Comparison of ENCODE assay signal across 9 cellular contexts in genomic region chr7:85186083-85186520, GRCh38. TPM values are rescaled to one million over a fixed set of nuclear protein-coding genes. Genes with fewer than 3 reads are reported as not detected.
A peak's percentile ranks its signal among the peaks of the same experiment; 100 is the strongest.
DNase-seq lines count a peak whose midpoint lies in the region; ATAC-seq and TF ChIP-seq lines count a peak whose summit lies in the region.
"Had no signal": no experiment of that assay in that cellular context is flagged by ENCODE, and none has a peak within 500 bp of the region (broad histone marks: within the 10 kb centered on the region; RNA-seq: fewer than 3 reads in every experiment).

No MANE protein-coding gene starts in this region.

- H3K4me1 Mint-ChIP-seq in HFFc6 (ENCODE audit: low read depth) (peaks cover 41% of the 10 kb centered on the region), mesothelial cell of epicardium (peaks cover 66% of the 10 kb centered on the region)
- no peaks in the 10 kb centered on the region for H3K4me1 Mint-ChIP-seq in CD8-positive, alpha-beta memory T cell

- no peak overlapping the region for H3K4me2 ChIP-seq in OCI-LY7 (ENCODE audit: low read length)

- BruUV-seq in OCI-LY7 (replicated peaks; lab: Mats Ljungman, UMichigan) = no TSS peak

- no peaks in the 10 kb centered on the region for H3K9me2 ChIP-seq in OCI-LY7 (ENCODE audit: insufficient read depth, low read length)

- H3K4me3 ChIP-seq in endocrine pancreas (ENCODE audit: control insufficient read depth, insufficient read depth, low read length) (peak overlapping the region; percentile 35), OCI-LY7 (ENCODE audit: low read depth, low read length, poor library complexity, severe bottlenecking) (no peak overlapping the region)
- H3K4me3 ChIP-seq in CD8-positive, alpha-beta memory T cell (ENCODE audit: low read length) = no peak overlapping the region

- H3K36me3 ChIP-seq in endocrine pancreas (ENCODE audit: control insufficient read depth, insufficient read depth, low read length) (no peaks in the 10 kb centered on the region), OCI-LY7 (ENCODE audit: insufficient read depth, low read length) (no peaks in the 10 kb centered on the region)
- H3K36me3 ChIP-seq in CD8-positive, alpha-beta memory T cell (ENCODE audit: insufficient read depth, low read length) = no peaks in the 10 kb centered on the region

- no peaks in the 10 kb centered on the region for H3K9me3 Mint-ChIP-seq in HFFc6
- H3K9me3 Mint-ChIP-seq in mesothelial cell of epicardium = no peaks in the 10 kb centered on the region
- H3K9me3 Mint-ChIP-seq in CD8-positive, alpha-beta memory T cell = peaks cover 1 to 15% (median 9%) of the 10 kb centered on the region in 5 donors

- TF ChIP-seq CTCF in HFFc6 (IDR thresholded peaks at IDR 0.05) (no peak), mesothelial cell of epicardium (IDR thresholded peaks at IDR 0.05; ENCODE audit: unreplicated experiment) (no peak), OCI-LY7 (conservative IDR thresholded peaks at IDR 0.05; ENCODE audit: low read length) (no peak), GM20000 (IDR thresholded peaks at IDR 0.05; ENCODE audit: extremely low read depth, missing control alignments) (no peak)

- no peaks in the 10 kb centered on the region for H3K79me2 ChIP-seq in OCI-LY7 (ENCODE audit: insufficient read depth, low read depth, low read length)

- CTCF ChIA-PET in OCI-LY7 (lab: Charles Lee; ENCODE audit: unreplicated experiment) = no interaction called here
- CTCF ChIA-PET in CD8-positive, alpha-beta memory T cell (lab: Charles Lee) = no interaction called here

- no peak overlapping the region for H3K27ac ChIP-seq in OCI-LY7 (ENCODE audit: low read depth, low read length, poor library complexity, severe bottlenecking)
- H3K27ac ChIP-seq in CD8-positive, alpha-beta memory T cell (ENCODE audit: low read depth, low read length) = no peak overlapping the region

- POLR2A ChIA-PET in OCI-LY7 (lab: Charles Lee) = no interaction called here
- POLR2A ChIA-PET in CD8-positive, alpha-beta memory T cell (lab: Charles Lee) = no interaction called here

- no peak overlapping the region for H3K9ac ChIP-seq in endocrine pancreas (ENCODE audit: control insufficient read depth, insufficient read depth, low read length)

- H3K9me3 ChIP-seq in endocrine pancreas (ENCODE audit: control insufficient read depth, low read length) = no peaks in the 10 kb centered on the region
- no peaks in the 10 kb centered on the region for H3K9me3 ChIP-seq in OCI-LY7 (ENCODE audit: low read length)
- H3K9me3 ChIP-seq in CD8-positive, alpha-beta memory T cell (ENCODE audit: low read length) = no peaks in the 10 kb centered on the region

- H2AFZ ChIP-seq in OCI-LY7 (ENCODE audit: low read length) = no peak overlapping the region

- DNase-seq in HFFc6 (peak; percentile 58), NCI-H69 (lab: John Stamatoyannopoulos, UW) (peak; percentile 68), mesothelial cell of epicardium (ENCODE audit: low spot score in 2 of 2, unreplicated experiment in 2 of 2) (peak; percentile 23 to 62), OCI-LY7 (ENCODE audit: low spot score) (no peak), GM20000 (ENCODE audit: low spot score) (no peak)
- no peak for DNase-seq in CD8-positive, alpha-beta memory T cell

- no peaks in the 10 kb centered on the region for H4K20me1 ChIP-seq in OCI-LY7 (ENCODE audit: insufficient read depth, low read length)

- H3K27me3 Mint-ChIP-seq in HFFc6 (ENCODE audit: insufficient read depth) (peaks cover 5% of the 10 kb centered on the region), mesothelial cell of epicardium (ENCODE audit: low read depth) (no peaks in the 10 kb centered on the region)
- H3K27me3 Mint-ChIP-seq in CD8-positive, alpha-beta memory T cell = peaks cover 0 to 4% of the 10 kb centered on the region in 2 donors

- H3K36me3 Mint-ChIP-seq in HFFc6 (ENCODE audit: low read depth) (peaks cover 4% of the 10 kb centered on the region; the same call in 1 of the 2 replicates), mesothelial cell of epicardium (no peaks in the 10 kb centered on the region)
- peaks cover 0 to 1% (median 0%) of the 10 kb centered on the region in 3 donors for H3K36me3 Mint-ChIP-seq in CD8-positive, alpha-beta memory T cell

- peak; percentile 38 for ATAC-seq in GM18502 (IDR thresholded peaks at IDR 0.05; ENCODE audit: poor library complexity, unreplicated experiment)

- H3K4me3 Mint-ChIP-seq in HFFc6 = peak overlapping the region; percentile 96
- peak overlapping the region; percentile 81 for H3K4me3 Mint-ChIP-seq in mesothelial cell of epicardium
- H3K4me3 Mint-ChIP-seq in CD8-positive, alpha-beta memory T cell = no peak overlapping the region

- intact Hi-C loops in OCI-LY7 (cut with micrococcal nuclease; ENCODE audit: unreplicated experiment) = no loop called here

- H3K4me1 ChIP-seq in endocrine pancreas (ENCODE audit: control insufficient read depth, insufficient read depth, low read length) (no peaks in the 10 kb centered on the region), OCI-LY7 (ENCODE audit: insufficient read depth, low read length, poor library complexity, severe bottlenecking) (no peaks in the 10 kb centered on the region)
- no peaks in the 10 kb centered on the region for H3K4me1 ChIP-seq in CD8-positive, alpha-beta memory T cell (ENCODE audit: insufficient read depth, low read length)

- H3K27ac Mint-ChIP-seq in HFFc6 = peak overlapping the region; percentile 90
- peak overlapping the region; percentile 95 for H3K27ac Mint-ChIP-seq in mesothelial cell of epicardium
- no peak overlapping the region for H3K27ac Mint-ChIP-seq in CD8-positive, alpha-beta memory T cell

- H3K27me3 ChIP-seq in endocrine pancreas (ENCODE audit: control insufficient read depth, insufficient read depth, low read length) = peaks cover 7% of the 10 kb centered on the region
- no peaks in the 10 kb centered on the region for H3K27me3 ChIP-seq in CD8-positive, alpha-beta memory T cell (ENCODE audit: insufficient read depth, low read length, poor library complexity, severe bottlenecking)

RNA-seq across cellular contexts. Expression of gene SEMA3D, which starts 0.8 kb away (rescaled TPM):
- 10 to 100 TPM; 16.5 to 23.7 (median 22.4) TPM for total RNA-seq in HFFc6 (2021; fragmentation: NEBNext Ultra II Directional; extraction: Animal tissue kit (Norgen Biotek cat#: 25700))
- total RNA-seq in mesothelial cell of epicardium (264 to 278 TPM (median 272 TPM) in 3 replicates), OCI-LY7 (2022) (not detected in 2 replicates)
- total RNA-seq in OCI-LY7 (2014; rRNA removed; shearing (Covaris generic)) = 0.15 TPM in 1 of 2 replicates, not detected in the other
- not detected for total RNA-seq in CD8-positive, alpha-beta memory T cell
- polyA plus RNA-seq in CD8-positive, alpha-beta memory T cell = not detected
- total RNA-seq: activated CD8-positive, alpha-beta memory T cell treated with anti-CD3 and anti-CD28 coated beads for 36 hours had no signal

Comparison
In these comparisons a context has a peak if more than half of its experiments do, and no peak if none do; other contexts are left out.
1. DNase-seq: peak in HFFc6 (single experiment), NCI-H69 (single experiment) and mesothelial cell of epicardium (2 of 2); none in OCI-LY7 (single experiment), GM20000 (single experiment) and CD8-positive, alpha-beta memory T cell (0 of 5).
2. H3K27ac Mint-ChIP-seq: peak in HFFc6 (single experiment) and mesothelial cell of epicardium (single experiment); none in CD8-positive, alpha-beta memory T cell (0 of 8).
3. H3K4me3 Mint-ChIP-seq: peak in HFFc6 (single experiment) and mesothelial cell of epicardium (single experiment); none in CD8-positive, alpha-beta memory T cell (0 of 7).
4. RNA of gene SEMA3D, which starts 0.8 kb away (total RNA-seq): 264 to 278 TPM in mesothelial cell of epicardium and 16.5 to 23.7 TPM in HFFc6; not detected in CD8-positive, alpha-beta memory T cell and 0.15 TPM in OCI-LY7; every median in the first group is over 10 times any median in the second.